Comparison of ENCODE assay signal across 16 cellular contexts in the genomic region with DNA sequence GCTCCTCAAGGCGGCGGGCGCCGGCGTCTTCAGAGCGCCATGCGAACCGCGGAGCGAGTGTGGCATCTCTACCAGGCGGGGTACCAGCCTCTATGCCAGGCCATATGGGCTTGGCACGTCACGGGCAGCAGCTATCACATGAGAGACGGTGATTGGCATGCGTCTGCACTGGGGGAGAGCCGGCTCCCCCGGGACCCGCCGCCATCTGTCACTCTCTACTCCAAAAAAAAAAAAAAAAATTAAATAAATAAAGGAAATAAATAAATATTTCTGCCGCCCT. TPM values are rescaled to one million over a fixed set of nuclear protein-coding genes. Genes with fewer than 3 reads are reported as not detected.
A peak's percentile ranks its signal among the peaks of the same experiment; 100 is the strongest.
DNase-seq lines count a peak whose midpoint lies in the region; ATAC-seq and TF ChIP-seq lines count a peak whose summit lies in the region.
"Had no signal": no experiment of that assay in that cellular context is flagged by ENCODE, and none has a peak within 500 bp of the region (broad histone marks: within the 10 kb centered on the region; RNA-seq: fewer than 3 reads in every experiment).

A gene (minus strand): TSS at position 70 of the 280 bp plus-strand sequence. CDS start 1,321 bp downstream, outside the sequence.

- no peaks in the 10 kb centered on the region for H3K36me3 Mint-ChIP-seq in activated T-cell treated with anti-CD3 and anti-CD28 coated beads, Interleukin-2, amount 50 U/mL, for 72 hours (ENCODE audit: insufficient read depth in 2 of 2)
- H3K36me3 Mint-ChIP-seq in activated T-cell treated with anti-CD3 and anti-CD28 coated beads, Interleukin-2, amount 50 U/mL, for 4 hours (ENCODE audit: insufficient read depth): no peaks in the 10 kb centered on the region
- H3K36me3 Mint-ChIP-seq in HFFc6 (ENCODE audit: low read depth): no peaks in the 10 kb centered on the region

- no peaks in the 10 kb centered on the region; the same call in 1 of the 2 replicates for H3K4me1 ChIP-seq in SJCRH30
- H3K4me1 ChIP-seq in iPS-18a (ENCODE audit: control insufficient read depth, low read depth, low read length): peaks cover 9% of the 10 kb centered on the region
- H3K4me1 ChIP-seq in HAP-1: no peaks in the 10 kb centered on the region

- H3K4me3 Mint-ChIP-seq in activated T-cell treated with anti-CD3 and anti-CD28 coated beads, Interleukin-2, amount 50 U/mL, for 72 hours: peak within 1 kb of the TSS; percentile 36 to 57
- H3K4me3 Mint-ChIP-seq in activated T-cell treated with anti-CD3 and anti-CD28 coated beads, Interleukin-2, amount 50 U/mL, for 4 hours: no peak within 1 kb of the TSS
- H3K4me3 Mint-ChIP-seq in HFFc6: no peak within 1 kb of the TSS
- H3K4me3 Mint-ChIP-seq: activated CD4-positive, alpha-beta T cell treated with anti-CD3 and anti-CD28 coated beads, Interleukin-2, amount 10 ng/mL, durations not matched to agents 7 days and 5 days had no signal

- H3K9me3 Mint-ChIP-seq in activated T-cell treated with anti-CD3 and anti-CD28 coated beads, Interleukin-2, amount 50 U/mL, for 72 hours: no peaks in the 10 kb centered on the region
- no peaks in the 10 kb centered on the region for H3K9me3 Mint-ChIP-seq in activated T-cell treated with anti-CD3 and anti-CD28 coated beads, Interleukin-2, amount 50 U/mL, for 4 hours
- no peaks in the 10 kb centered on the region for H3K9me3 Mint-ChIP-seq in HFFc6
- H3K9me3 Mint-ChIP-seq: activated CD4-positive, alpha-beta T cell treated with anti-CD3 and anti-CD28 coated beads, Interleukin-2, amount 10 ng/mL, durations not matched to agents 7 days and 5 days had no signal

- DNase-seq in activated T-cell treated with anti-CD3 and anti-CD28 coated beads, Interleukin-2, amount 50 U/mL, for 72 hours: no peak
- no peak for DNase-seq in activated T-cell treated with anti-CD3 and anti-CD28 coated beads, Interleukin-2, amount 50 U/mL, for 4 hours
- DNase-seq in SJCRH30 (no peak), AG08395 (ENCODE audit: low spot score) (no peak), HFFc6 (no peak), HAP-1 (ENCODE audit: low spot score in 2 of 2) (no peak)
- DNase-seq: activated CD4-positive, alpha-beta T cell treated with anti-CD3 and anti-CD28 coated beads, Interleukin-2, amount 10 ng/mL, durations not matched to agents 7 days and 5 days; activated naive CD4-positive, alpha-beta T cell treated with Interleukin-2 at 50 U/mL for 16 hours; cortex of kidney; GF-D8; mucosa of descending colon; NCI-H2081 had no signal

- H3K27me3 ChIP-seq in SJCRH30: no peaks in the 10 kb centered on the region; the same call in 1 of the 2 replicates
- H3K27me3 ChIP-seq in iPS-18a (ENCODE audit: control insufficient read depth, insufficient read depth, low read length): peaks cover 95% of the 10 kb centered on the region
- H3K27me3 ChIP-seq in HAP-1 (ENCODE audit: low read depth): peaks cover 67% of the 10 kb centered on the region

- no peak for TF ChIP-seq CTCF in HFFc6 (IDR thresholded peaks at IDR 0.05)

- H3K9me3 ChIP-seq in SJCRH30 (replicated peaks) (no peaks in the 10 kb centered on the region), iPS-18a (ENCODE audit: control insufficient read depth, low read depth, low read length) (no peaks in the 10 kb centered on the region), HAP-1 (no peaks in the 10 kb centered on the region)
- H3K9me3 ChIP-seq: mucosa of descending colon had no signal

- in situ Hi-C loops in HAP-1 (cut with MboI; ENCODE audit: low sequenced_read_pairs): no loop called here

- no peak within 1 kb of the TSS for H3K9ac ChIP-seq in iPS-18a (ENCODE audit: low read length)

- peaks cover 16% of the 10 kb centered on the region for H3K4me1 Mint-ChIP-seq in activated T-cell treated with anti-CD3 and anti-CD28 coated beads, Interleukin-2, amount 50 U/mL, for 72 hours (ENCODE audit: low read depth)
- peaks cover 19% of the 10 kb centered on the region for H3K4me1 Mint-ChIP-seq in activated T-cell treated with anti-CD3 and anti-CD28 coated beads, Interleukin-2, amount 50 U/mL, for 4 hours (ENCODE audit: low read depth)
- no peaks in the 10 kb centered on the region for H3K4me1 Mint-ChIP-seq in HFFc6 (ENCODE audit: low read depth)

- no peak for ATAC-seq in activated T-cell treated with anti-CD3 and anti-CD28 coated beads, Interleukin-2, amount 50 U/mL, for 72 hours (replicated peaks in 1 of 2)
- no peak for ATAC-seq in activated T-cell treated with anti-CD3 and anti-CD28 coated beads, Interleukin-2, amount 50 U/mL, for 4 hours
- ATAC-seq: mucosa of descending colon had no signal

- H3K36me3 ChIP-seq in SJCRH30 (no peaks in the 10 kb centered on the region), iPS-18a (ENCODE audit: control insufficient read depth, low read depth, low read length) (no peaks in the 10 kb centered on the region), HAP-1 (replicated peaks) (no peaks in the 10 kb centered on the region)

- peaks cover 47% of the 10 kb centered on the region for H3K27me3 Mint-ChIP-seq in activated T-cell treated with anti-CD3 and anti-CD28 coated beads, Interleukin-2, amount 50 U/mL, for 72 hours (ENCODE audit: low read depth)
- peaks cover 56% of the 10 kb centered on the region for H3K27me3 Mint-ChIP-seq in activated T-cell treated with anti-CD3 and anti-CD28 coated beads, Interleukin-2, amount 50 U/mL, for 4 hours (ENCODE audit: low read depth)
- peaks cover 34% of the 10 kb centered on the region for H3K27me3 Mint-ChIP-seq in HFFc6 (ENCODE audit: insufficient read depth)

- H3K27ac Mint-ChIP-seq in activated T-cell treated with anti-CD3 and anti-CD28 coated beads, Interleukin-2, amount 50 U/mL, for 72 hours: no peak within 1 kb of the TSS
- no peak within 1 kb of the TSS for H3K27ac Mint-ChIP-seq in HFFc6
- H3K27ac Mint-ChIP-seq: activated CD4-positive, alpha-beta T cell treated with anti-CD3 and anti-CD28 coated beads, Interleukin-2, amount 10 ng/mL, durations not matched to agents 7 days and 5 days had no signal

- peak within 1 kb of the TSS; percentile 50 for H3K4me3 ChIP-seq in SJCRH30
- H3K4me3 ChIP-seq in iPS-18a (ENCODE audit: low read length): peak within 1 kb of the TSS; percentile 47
- no peak within 1 kb of the TSS for H3K4me3 ChIP-seq in HAP-1
- H3K4me3 ChIP-seq: mucosa of descending colon had no signal

- no peak within 1 kb of the TSS for H3K27ac ChIP-seq in SJCRH30
- no peak within 1 kb of the TSS for H3K27ac ChIP-seq in iPS-18a (ENCODE audit: low read length)
- peak within 1 kb of the TSS; percentile 27 for H3K27ac ChIP-seq in temporal lobe (ENCODE audit: low read depth, low read length)

RNA-seq across cellular contexts. Expression of the gene that starts here (rescaled TPM):
- total RNA-seq in activated T-cell treated with anti-CD3 and anti-CD28 coated beads, Interleukin-2, amount 50 U/mL, for 72 hours: not detected
- not detected for total RNA-seq in activated T-cell treated with anti-CD3 and anti-CD28 coated beads, Interleukin-2, amount 50 U/mL, for 4 hours
- total RNA-seq in SJCRH30 (2014; rRNA removed; shearing (Covaris generic)): 0.20 TPM in 1 of 2 replicates, not detected in the other
- total RNA-seq in temporal lobe: 74.5 TPM
- total RNA-seq in HFFc6 (2021; fragmentation: NEBNext Ultra II Directional; extraction: Animal tissue kit (Norgen Biotek cat#: 25700)): not detected
- total RNA-seq: activated CD4-positive, alpha-beta T cell treated with anti-CD3 and anti-CD28 coated beads, Interleukin-2, amount 10 ng/mL, durations not matched to agents 7 days and 5 days; HT1080; skeletal muscle tissue had no signal

Comparison
In these comparisons a context has a peak if more than half of its experiments do, and no peak if none do; other contexts are left out.
1. RNA of the gene that starts here (total RNA-seq): 74.5 TPM in temporal lobe (single experiment); not detected in activated T-cell treated with anti-CD3 and anti-CD28 coated beads, Interleukin-2, amount 50 U/mL, for 72 hours, not detected in activated T-cell treated with anti-CD3 and anti-CD28 coated beads, Interleukin-2, amount 50 U/mL, for 4 hours, 0.20 TPM in SJCRH30 and not detected in HFFc6; every median in the first group is over 10 times any median in the second.
2. H3K4me3 Mint-ChIP-seq: peak in activated T-cell treated with anti-CD3 and anti-CD28 coated beads, Interleukin-2, amount 50 U/mL, for 72 hours (2 of 2); none in activated T-cell treated with anti-CD3 and anti-CD28 coated beads, Interleukin-2, amount 50 U/mL, for 4 hours (single experiment) and HFFc6 (single experiment).